Comparison of ENCODE assay signal across 34 cellular contexts in the genomic region with DNA sequence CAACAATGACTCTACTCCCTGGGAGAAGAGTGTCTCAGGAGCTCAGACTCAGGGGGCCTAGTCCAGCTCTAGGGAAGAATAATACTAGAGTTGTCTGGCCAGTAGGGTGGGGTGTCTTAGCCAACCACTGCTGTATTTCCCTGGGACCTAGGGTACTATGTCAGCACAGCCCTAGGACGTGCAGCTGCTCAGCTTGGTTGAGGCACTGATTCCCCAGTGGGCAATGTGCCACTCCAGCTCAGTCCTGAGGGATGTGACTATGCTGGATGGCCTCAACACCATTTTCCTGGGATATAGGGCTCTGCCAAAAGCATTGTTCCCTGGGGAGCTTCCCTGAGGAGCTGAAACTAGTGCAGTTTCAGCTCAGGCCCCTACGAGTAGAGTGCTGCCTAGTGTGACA. TPM values are rescaled to one million over a fixed set of nuclear protein-coding genes. Genes with fewer than 3 reads are reported as not detected.
"Had no signal": no experiment of that assay in that cellular context is flagged by ENCODE, and none has a peak within 500 bp of the region (broad histone marks: within the 10 kb centered on the region; RNA-seq: fewer than 3 reads in every experiment).

No MANE protein-coding gene starts in this region.

- H3K79me2 ChIP-seq: parathyroid adenoma had no signal

- H3K9ac ChIP-seq: neural progenitor cell, parathyroid adenoma had no signal

- H3K27ac ChIP-seq: neural progenitor cell, ovary, parathyroid adenoma, psoas muscle, right lobe of liver, sigmoid colon, skin epidermis, spleen, suprapubic skin, testis, tibial artery, transverse colon, upper lobe of left lung, vagina had no signal

- H3K4me3 ChIP-seq: neural progenitor cell, ovary, psoas muscle, right lobe of liver, sigmoid colon, skin epidermis, smooth muscle cell, spleen, suprapubic skin, testis, tibial artery, transverse colon, upper lobe of left lung, vagina had no signal

- FAIRE-seq: urothelium cell line had no signal

- ATAC-seq: naive thymus-derived CD4-positive, alpha-beta T cell; natural killer cell; psoas muscle; right cardiac atrium; right lobe of liver; stimulated activated memory B cell treated with anti-CD40 and anti-IgM and Interleukin-4, amounts not matched to agents 10 μg/mL and 1 μg/mL and 100 μg/mL, for 72 hours; stimulated activated naive CD8-positive, alpha-beta T cell treated with anti-CD3 and anti-CD28 coated beads, Interleukin-15, amount 100 ng/mL, for 72 hours; stimulated activated naive CD8-positive, alpha-beta T cell treated with anti-CD3 and anti-CD28 coated beads, Interleukin-15, Interleukin-2, amounts not matched to agents 100 U/mL and 50 U/mL, for 24 hours had no signal

- H3K4me1 ChIP-seq: neural progenitor cell, parathyroid adenoma, psoas muscle, right lobe of liver, sigmoid colon, spleen, suprapubic skin, testis, tibial artery, transverse colon, upper lobe of left lung, vagina had no signal

- H3K4me2 ChIP-seq: neural progenitor cell, smooth muscle cell had no signal

- H3K27me3 ChIP-seq: neural progenitor cell, ovary, right lobe of liver, sigmoid colon, spleen, suprapubic skin, testis, tibial artery, transverse colon, upper lobe of left lung, vagina had no signal

- H3K36me3 ChIP-seq: neural progenitor cell, ovary, right lobe of liver, sigmoid colon, spleen, suprapubic skin, tibial artery, transverse colon, upper lobe of left lung, vagina had no signal

- H3K9me3 ChIP-seq: testis, vagina had no signal

- H2AFZ ChIP-seq: neural progenitor cell, parathyroid adenoma had no signal

- DNase-seq: naive thymus-derived CD4-positive, alpha-beta T cell; natural killer cell; occipital lobe; ovary; posterior cingulate gyrus; psoas muscle; right cardiac atrium; right lobe of liver; sigmoid colon; spleen; stimulated activated CD4-positive, alpha-beta T cell treated with anti-CD3 and anti-CD28 coated beads, Interleukin-12 subunit alpha, Interleukin-12 subunit beta, amount 100 ng/mL, for 4 hours; stimulated activated CD4-positive, alpha-beta T cell treated with anti-CD3 and anti-CD28 coated beads, Interleukin-1b, Interleukin-23, amount 100 ng/mL, for 48 hours; stimulated activated CD4-positive, alpha-beta T cell treated with anti-CD3 and anti-CD28 coated beads, Interleukin-4, amount 100 ng/mL, for 1 hour; stimulated activated CD4-positive, alpha-beta T cell treated with anti-CD3 and anti-CD28 coated beads, Interleukin-4, amount 100 ng/mL, for 4 hours; stimulated activated CD8-positive, alpha-beta memory T cell treated with anti-CD3 and anti-CD28 coated beads, Interleukin-4, amount 100 ng/mL, for 48 hours; stimulated activated naive CD4-positive, alpha-beta T cell; stimulated activated naive CD8-positive, alpha-beta T cell treated with anti-CD3 and anti-CD28 coated beads, Interleukin-15, amount 100 ng/mL, for 72 hours; stimulated activated naive CD8-positive, alpha-beta T cell treated with anti-CD3 and anti-CD28 coated beads, Interleukin-15, Interleukin-2, amounts not matched to agents 100 U/mL and 50 U/mL, for 24 hours; substantia nigra; testis; tibial artery; transverse colon; upper lobe of left lung had no signal

RNA-seq across cellular contexts. Expression of gene TNN, which starts 47.4 kb away (rescaled TPM):
- total RNA-seq: naive thymus-derived CD4-positive, alpha-beta T cell; natural killer cell; ovary; psoas muscle; renal cortical epithelial cell; ureter; vagina had no signal
- polyA plus RNA-seq: naive thymus-derived CD4-positive, alpha-beta T cell; neural cell had no signal
